In the genomic region with DNA sequence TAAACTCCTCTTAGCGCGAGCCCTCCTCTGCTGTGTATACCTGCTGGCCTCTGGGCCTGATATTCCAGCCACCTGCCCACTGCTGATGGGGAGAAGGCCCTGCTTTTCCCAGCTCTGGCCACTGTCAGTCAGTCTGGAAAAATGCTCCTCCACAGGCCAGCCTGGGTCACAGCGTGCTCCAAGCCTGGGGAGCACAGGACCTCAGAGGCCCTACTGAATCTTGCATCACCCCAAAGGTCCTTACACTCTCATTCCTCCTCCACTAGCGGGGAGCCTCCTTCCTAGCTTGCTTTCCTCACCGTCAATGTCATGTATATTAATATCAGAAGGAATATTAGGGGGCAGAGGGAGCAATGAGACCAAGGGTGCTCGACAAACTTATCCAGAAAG, we compare ENCODE assay signal across 11 cellular contexts.
DNase-seq lines count a peak whose midpoint lies in the region; ATAC-seq and TF ChIP-seq lines count a peak whose summit lies in the region.
"Had no signal": no experiment of that assay in that cellular context is flagged by ENCODE, and none has a peak within 500 bp of the region (broad histone marks: within the 10 kb centered on the region; RNA-seq: fewer than 3 reads in every experiment).

No MANE protein-coding gene starts in this region.

- H3K27me3 ChIP-seq in upper lobe of left lung = no peaks in the 10 kb centered on the region
- H3K27me3 ChIP-seq in ovary = no peaks in the 10 kb centered on the region
- H3K27me3 ChIP-seq: testis had no signal

- no peak for DNase-seq in activated T-cell treated with anti-CD3 and anti-CD28 coated beads, Interleukin-2, amount 50 U/mL, for 24 hours
- DNase-seq in activated T-cell treated with anti-CD3 and anti-CD28 coated beads, Interleukin-2, amount 50 U/mL, for 1 hour = no peak
- peak; percentile 50 for DNase-seq in chondrocyte (ENCODE audit: low spot score)
- DNase-seq in mesothelial cell of epicardium (ENCODE audit: low spot score in 2 of 2, unreplicated experiment in 2 of 2) = no peak
- no peak for DNase-seq in upper lobe of left lung
- no peak for DNase-seq in ovary
- DNase-seq in T-helper 2 cell treated with Interferon-gamma antibody and Interleukin-4, amounts not matched to agents 5 μg/mL and 100 μg/mL, for 36 hours (ENCODE audit: low spot score) = no peak
- DNase-seq: activated CD8-positive, alpha-beta memory T cell treated with anti-CD3 and anti-CD28 coated beads for 24 hours had no signal

- intact Hi-C loops in ovary (cut with DNase I) = no loop called here

- WGBS in upper lobe of left lung, 2 donors = 52 to 72% methylated on average over 4 to 6 of the region's 6 CpGs
- 72 to 75% (median 72%) methylated on average over 6 of the region's 6 CpGs for WGBS in ovary, 3 donors

- H3K4me3 ChIP-seq in upper lobe of left lung = no peak overlapping the region
- H3K4me3 ChIP-seq in ovary = no peak overlapping the region
- H3K4me3 ChIP-seq: testis had no signal

- peak overlapping the region; percentile 45 for H3K27ac Mint-ChIP-seq in activated T-cell treated with anti-CD3 and anti-CD28 coated beads, Interleukin-2, amount 50 U/mL, for 24 hours
- H3K27ac Mint-ChIP-seq in chondrocyte (ENCODE audit: unreplicated experiment) (peak overlapping the region; percentile 95), mesothelial cell of epicardium (peak overlapping the region; percentile 92)
- no peak overlapping the region for H3K27ac Mint-ChIP-seq in T-helper 2 cell treated with Interferon-gamma antibody and Interleukin-4, amounts not matched to agents 5 μg/mL and 100 μg/mL, for 36 hours
- H3K27ac Mint-ChIP-seq: IgD-negative memory B cell had no signal

- H3K36me3 Mint-ChIP-seq in activated T-cell treated with anti-CD3 and anti-CD28 coated beads, Interleukin-2, amount 50 U/mL, for 24 hours (ENCODE audit: low read depth) = no peaks in the 10 kb centered on the region
- H3K36me3 Mint-ChIP-seq in chondrocyte (ENCODE audit: low read depth) = no peaks in the 10 kb centered on the region
- H3K36me3 Mint-ChIP-seq in mesothelial cell of epicardium = peaks cover 2% of the 10 kb centered on the region
- no peaks in the 10 kb centered on the region for H3K36me3 Mint-ChIP-seq in T-helper 2 cell treated with Interferon-gamma antibody and Interleukin-4, amounts not matched to agents 5 μg/mL and 100 μg/mL, for 36 hours (ENCODE audit: low read depth)
- H3K36me3 Mint-ChIP-seq: IgD-negative memory B cell had no signal

- no peak for TF ChIP-seq CTCF in chondrocyte (IDR thresholded peaks at IDR 0.05)
- no peak for TF ChIP-seq CTCF in mesothelial cell of epicardium (IDR thresholded peaks at IDR 0.05; ENCODE audit: unreplicated experiment)
- TF ChIP-seq CTCF in upper lobe of left lung (IDR thresholded peaks at IDR 0.05) = no peak
- TF ChIP-seq CTCF in ovary (IDR thresholded peaks at IDR 0.05) = no peak

- H3K4me3 Mint-ChIP-seq in activated T-cell treated with anti-CD3 and anti-CD28 coated beads, Interleukin-2, amount 50 U/mL, for 24 hours = no peak overlapping the region
- H3K4me3 Mint-ChIP-seq in chondrocyte (ENCODE audit: unreplicated experiment) (no peak overlapping the region), mesothelial cell of epicardium (no peak overlapping the region)
- no peak overlapping the region for H3K4me3 Mint-ChIP-seq in T-helper 2 cell treated with Interferon-gamma antibody and Interleukin-4, amounts not matched to agents 5 μg/mL and 100 μg/mL, for 36 hours

- H3K4me1 Mint-ChIP-seq in activated T-cell treated with anti-CD3 and anti-CD28 coated beads, Interleukin-2, amount 50 U/mL, for 24 hours (ENCODE audit: low read depth) = peaks cover 22% of the 10 kb centered on the region
- H3K4me1 Mint-ChIP-seq in chondrocyte (ENCODE audit: low read depth) (peaks cover 62% of the 10 kb centered on the region), mesothelial cell of epicardium (peaks cover 52% of the 10 kb centered on the region)
- H3K4me1 Mint-ChIP-seq in T-helper 2 cell treated with Interferon-gamma antibody and Interleukin-4, amounts not matched to agents 5 μg/mL and 100 μg/mL, for 36 hours (ENCODE audit: low read depth) = peaks cover 24% of the 10 kb centered on the region

- no peaks in the 10 kb centered on the region for H3K9me3 Mint-ChIP-seq in activated T-cell treated with anti-CD3 and anti-CD28 coated beads, Interleukin-2, amount 50 U/mL, for 24 hours
- no peaks in the 10 kb centered on the region for H3K9me3 Mint-ChIP-seq in chondrocyte (ENCODE audit: low read depth)
- H3K9me3 Mint-ChIP-seq in mesothelial cell of epicardium = no peaks in the 10 kb centered on the region
- no peaks in the 10 kb centered on the region for H3K9me3 Mint-ChIP-seq in T-helper 2 cell treated with Interferon-gamma antibody and Interleukin-4, amounts not matched to agents 5 μg/mL and 100 μg/mL, for 36 hours
- H3K9me3 Mint-ChIP-seq: IgD-negative memory B cell had no signal

- H3K27ac ChIP-seq in upper lobe of left lung (peak overlapping the region; percentile 60 to 80 (median 72)), ovary (no peak overlapping the region)

- ATAC-seq in upper lobe of left lung (ENCODE audit: low FRiP score in 2 of 2) = peak; percentile 16 to 25
- ATAC-seq in GM18520 (IDR thresholded peaks at IDR 0.05; ENCODE audit: unreplicated experiment) = no peak

- H3K4me1 ChIP-seq in upper lobe of left lung = peaks cover 30 to 50% (median 44%) of the 10 kb centered on the region in 4 donors
- peaks cover 3% of the 10 kb centered on the region for H3K4me1 ChIP-seq in ovary (ENCODE audit: insufficient read depth)
- H3K4me1 ChIP-seq: testis had no signal

- no peak for TF ChIP-seq POLR2A in upper lobe of left lung (IDR thresholded peaks at IDR 0.05)
- TF ChIP-seq POLR2A in ovary (IDR thresholded peaks at IDR 0.05) = no peak

- peaks cover 5% of the 10 kb centered on the region for H3K27me3 Mint-ChIP-seq in activated T-cell treated with anti-CD3 and anti-CD28 coated beads, Interleukin-2, amount 50 U/mL, for 24 hours
- H3K27me3 Mint-ChIP-seq in chondrocyte (ENCODE audit: low read depth) = no peaks in the 10 kb centered on the region
- H3K27me3 Mint-ChIP-seq in mesothelial cell of epicardium (ENCODE audit: low read depth) = no peaks in the 10 kb centered on the region
- H3K27me3 Mint-ChIP-seq in T-helper 2 cell treated with Interferon-gamma antibody and Interleukin-4, amounts not matched to agents 5 μg/mL and 100 μg/mL, for 36 hours (ENCODE audit: low read depth) = no peaks in the 10 kb centered on the region

- no peaks in the 10 kb centered on the region for H3K9me3 ChIP-seq in upper lobe of left lung
- H3K9me3 ChIP-seq in ovary = no peaks in the 10 kb centered on the region
- H3K9me3 ChIP-seq: testis had no signal

- H3K36me3 ChIP-seq in upper lobe of left lung = no peaks in the 10 kb centered on the region
- H3K36me3 ChIP-seq in ovary = no peaks in the 10 kb centered on the region

- TF ChIP-seq EP300 in upper lobe of left lung (IDR thresholded peaks at IDR 0.05) (no peak), ovary (IDR thresholded peaks at IDR 0.05) (no peak)

Comparison
In these comparisons a context has a peak if more than half of its experiments do, and no peak if none do; other contexts are left out.
1. H3K27ac ChIP-seq: peak in upper lobe of left lung (4 of 4); none in ovary (0 of 2).